Comparison of ENCODE assay signal across 25 cellular contexts in the genomic region with DNA sequence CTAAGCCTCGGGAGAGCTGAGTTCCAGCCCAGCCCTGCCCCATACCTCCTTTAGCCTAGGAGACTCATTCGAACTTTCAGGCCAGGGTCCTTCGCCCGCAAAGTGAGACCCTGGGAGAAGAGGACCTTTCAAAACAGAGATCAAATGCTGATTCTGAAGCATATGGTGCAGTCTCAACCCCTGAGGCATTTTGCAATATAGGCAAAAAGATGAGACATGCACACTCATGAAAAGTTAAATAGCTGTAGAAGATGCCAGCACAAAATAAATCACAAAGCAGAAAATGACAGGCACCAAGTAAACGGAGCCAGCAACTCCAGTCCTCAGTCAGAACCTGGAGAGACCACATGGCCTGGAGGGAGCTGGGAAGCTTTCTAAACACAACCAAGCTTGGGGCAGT.
"Had no signal": no experiment of that assay in that cellular context is flagged by ENCODE, and none has a peak within 500 bp of the region (broad histone marks: within the 10 kb centered on the region; RNA-seq: fewer than 3 reads in every experiment).

No MANE protein-coding gene starts in this region.

- ATAC-seq: mucosa of descending colon; naive thymus-derived CD4-positive, alpha-beta T cell; natural killer cell treated with Interleukin-12 subunit alpha and Interleukin-12 subunit beta and Interleukin-15 and Interleukin-18, amount 100 ng/mL, for 72 hours; pancreas; right cardiac atrium; stimulated activated effector memory CD8-positive, alpha-beta T cell treated with anti-CD3 and anti-CD28 coated beads, Interleukin-12 subunit alpha, Interleukin-12 subunit beta, amount 100 ng/mL, for 72 hours; stimulated activated naive CD8-positive, alpha-beta T cell treated with anti-CD3 and anti-CD28 coated beads, Interleukin-15, amount 100 ng/mL, for 72 hours had no signal

- DNase-seq: hypothalamus; islet precursor cell; left ventricle myocardium inferior; mesendoderm; midbrain; mucosa of descending colon; naive thymus-derived CD4-positive, alpha-beta T cell; nucleus accumbens; pancreas; posterior cingulate gyrus; retina; right cardiac atrium; sigmoid colon; small intestine; spleen; stimulated activated CD4-positive, alpha-beta T cell treated with anti-CD3 and anti-CD28 coated beads, Interleukin-4, amount 100 ng/mL, for 24 hours; stimulated activated naive CD4-positive, alpha-beta T cell treated with Interleukin-2 at 50 U/mL for 16 hours; stimulated activated naive CD8-positive, alpha-beta T cell treated with anti-CD3 and anti-CD28 coated beads, Interleukin-15, amount 100 ng/mL, for 72 hours; substantia nigra; uterus had no signal

- H3K36me3 ChIP-seq: left ventricle myocardium inferior, pancreas, prostate gland, sigmoid colon, spleen, tibial nerve, uterus had no signal

- H3K4me1 ChIP-seq: left ventricle myocardium inferior, pancreas, prostate gland, spleen, tibial nerve, uterus had no signal

- H3K4me3 ChIP-seq: left ventricle myocardium inferior, lung, mucosa of descending colon, pancreas, prostate gland, sigmoid colon, spleen, tibial nerve, uterus had no signal

- H3K27ac ChIP-seq: left ventricle myocardium inferior, pancreas, prostate gland, sigmoid colon, spleen, tibial nerve, uterus had no signal

- H3K27me3 ChIP-seq: pancreas, sigmoid colon, tibial nerve, uterus had no signal

- FAIRE-seq: pancreas, small intestine had no signal

- H3K9me3 ChIP-seq: left ventricle myocardium inferior, mucosa of descending colon, pancreas, prostate gland, sigmoid colon, spleen, tibial nerve, uterus had no signal
